Comparison of ENCODE assay signal across 9 cellular contexts in the genomic region with DNA sequence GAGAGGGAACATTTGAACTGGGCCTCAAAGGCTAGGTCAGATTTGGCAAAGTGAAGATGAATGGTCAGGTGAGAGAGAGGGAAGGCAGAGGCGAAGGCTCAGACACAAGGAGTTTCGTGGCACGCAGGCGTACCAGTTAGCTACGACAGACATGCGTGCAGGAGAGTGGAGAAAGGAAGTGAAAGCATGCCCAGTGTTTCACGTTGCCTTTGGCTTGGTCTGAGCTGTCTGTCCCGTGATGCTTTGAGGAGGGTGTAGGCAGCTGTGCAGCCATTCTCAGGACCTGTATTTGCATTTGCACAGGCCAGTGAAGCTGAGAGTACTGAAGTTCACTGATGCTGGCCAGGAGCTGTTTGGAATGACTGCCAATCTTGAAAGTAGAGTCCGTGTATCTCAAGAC.
DNase-seq lines count a peak whose midpoint lies in the region; ATAC-seq and TF ChIP-seq lines count a peak whose summit lies in the region.
"Had no signal": no experiment of that assay in that cellular context is flagged by ENCODE, and none has a peak within 500 bp of the region (broad histone marks: within the 10 kb centered on the region; RNA-seq: fewer than 3 reads in every experiment).

No MANE protein-coding gene starts in this region.

- H3K4me2 ChIP-seq in H9 (ENCODE audit: insufficient read depth, insufficient read length, low read length), result no peak overlapping the region

- H2AFZ ChIP-seq in H9 (ENCODE audit: low read length), result no peak overlapping the region

- peaks cover 0 to 15% of the 10 kb centered on the region in 2 donors for H3K4me1 ChIP-seq in left lung
- H3K4me1 ChIP-seq in H9 (ENCODE audit: insufficient read depth, low read length), result no peaks in the 10 kb centered on the region

- no peak overlapping the region for H3K4me3 Mint-ChIP-seq in H9

- no peak overlapping the region for H3K56ac ChIP-seq in H9 (ENCODE audit: insufficient read length, low read depth, low read length)

- no peaks in the 10 kb centered on the region for H3K36me3 ChIP-seq in left lung

- H2BK5ac ChIP-seq in H9 (ENCODE audit: insufficient read length, low read length), result no peak overlapping the region

- no peaks in the 10 kb centered on the region for H4K20me1 ChIP-seq in H9 (ENCODE audit: control insufficient read depth, insufficient read depth, insufficient read length)

- peak in 1 of 2 donors; percentile 44 for DNase-seq in left lung
- no peak for DNase-seq in H9
- no peak for DNase-seq in middle frontal gyrus (ENCODE audit: extremely low spot score, low spot score)
- no peak for DNase-seq in mesenteric fat pad (ENCODE audit: low spot score)
- no peak for DNase-seq in activated CD4-positive, CD25-positive, alpha-beta regulatory T cell (lab: John Stamatoyannopoulos, UW)
- DNase-seq: DMS79 treated with DMSO at 0.1 percent for 48 hours had no signal

- H3K4me1 Mint-ChIP-seq in H9, result peaks cover 5 to 10% of the 10 kb centered on the region in 2 experiments

- no peak overlapping the region for H2AK5ac ChIP-seq in H9 (ENCODE audit: insufficient read length, low read length)

- no peaks in the 10 kb centered on the region for H3K79me2 ChIP-seq in H9 (ENCODE audit: insufficient read depth, low read length)

- peaks cover 2% of the 10 kb centered on the region for H3K23me2 ChIP-seq in H9 (ENCODE audit: insufficient read length, low read depth, low read length, poor library complexity, severe bottlenecking)

- no peak overlapping the region for H3K4ac ChIP-seq in H9 (ENCODE audit: low read depth, low read length)

- H3K79me1 ChIP-seq in H9 (ENCODE audit: insufficient read depth, low read depth, low read length, poor library complexity, severe bottlenecking), result no peaks in the 10 kb centered on the region

- H3K27ac Mint-ChIP-seq in H9, result 0 out of 7 replicates have a peak overlapping the region, but pooled peaks of 1 of the 3 experiments have one; percentile 15

- H3K14ac ChIP-seq in H9 (ENCODE audit: insufficient read depth, low read length), result no peak overlapping the region

- H2BK12ac ChIP-seq in H9 (ENCODE audit: insufficient read length, low read depth, low read length), result no peak overlapping the region

- H3K27me3 Mint-ChIP-seq in H9 (ENCODE audit: low read depth), result peaks cover 33% of the 10 kb centered on the region

- H4K8ac ChIP-seq in H9 (replicated peaks; ENCODE audit: insufficient read length, low read depth, low read length), result no peak overlapping the region

- H3K9me3 ChIP-seq in left lung (no peaks in the 10 kb centered on the region), H9 (ENCODE audit: control insufficient read depth, low read depth, low read length) (no peaks in the 10 kb centered on the region)

- H3K27me3 ChIP-seq in left lung (peaks cover 0 to 4% of the 10 kb centered on the region in 2 donors), H9 (ENCODE audit: insufficient read depth, low read length) (no peaks in the 10 kb centered on the region; the same call in 1 of the 2 replicates)

- H4K91ac ChIP-seq in H9 (ENCODE audit: insufficient read length, low read depth, low read length), result no peak overlapping the region

- H3K23ac ChIP-seq in H9 (ENCODE audit: insufficient read length, low read depth, low read length), result no peak overlapping the region

- H3T11ph ChIP-seq in H9 (ENCODE audit: low read length), result no peak overlapping the region

- no peak overlapping the region for H2BK120ac ChIP-seq in H9 (ENCODE audit: low read depth, low read length, poor library complexity, severe bottlenecking)

- no peak overlapping the region for H3K27ac ChIP-seq in left lung
- H3K27ac ChIP-seq in H9 (ENCODE audit: insufficient read length, low read depth, low read length), result no peak overlapping the region

- intact Hi-C loops in left lung (cut with DNase I), result no loop called here

- H2BK20ac ChIP-seq in H9 (ENCODE audit: low read depth, low read length, poor library complexity, severe bottlenecking), result no peak overlapping the region

- H3K4me3 ChIP-seq in left lung, result no peak overlapping the region

- no peaks in the 10 kb centered on the region for H3K36me3 Mint-ChIP-seq in H9 (ENCODE audit: insufficient read depth in 1 of 3, low read depth in 3 of 3)

- H2BK15ac ChIP-seq in H9 (ENCODE audit: low read depth, low read length), result no peak overlapping the region

- H3K18ac ChIP-seq in H9 (ENCODE audit: insufficient read length, low read depth, low read length), result no peak overlapping the region

- no peak overlapping the region for H4K5ac ChIP-seq in H9 (ENCODE audit: insufficient read length, low read depth, low read length)

- H3K9ac ChIP-seq in H9 (ENCODE audit: extremely low read depth, insufficient read length, low read length), result no peak overlapping the region

- H3K9me3 Mint-ChIP-seq in H9, result no peaks in the 10 kb centered on the region

- WGBS in H9 (ENCODE audit: extremely low coverage, insufficient read length, low lambda C conversion rate), result no CpG with 5 or more reads among the region's 9 CpGs

- TF ChIP-seq CTCF in left lung (IDR thresholded peaks at IDR 0.05) (no peak), H9 (conservative IDR thresholded peaks at IDR 0.05) (no peak)

- ATAC-seq in GM18511 (IDR thresholded peaks at IDR 0.05; ENCODE audit: unreplicated experiment) (peak; percentile 97), GM21717 (IDR thresholded peaks at IDR 0.05; ENCODE audit: unreplicated experiment) (peak; percentile 99), HG03460 (IDR thresholded peaks at IDR 0.05; ENCODE audit: unreplicated experiment) (peak; percentile 98), left lung (peak; percentile 13)

Comparison
In these comparisons a context has a peak if more than half of its experiments do, and no peak if none do; other contexts are left out.
1. ATAC-seq: peak in every context shown above with its lines; median percentile 99 in GM21717; 98 in HG03460; 97 in GM18511; 13 in left lung.